Comparison of ENCODE assay signal across 18 cellular contexts in genomic region chr18:51038110-51038509, GRCh38. TPM values are rescaled to one million over a fixed set of nuclear protein-coding genes. Genes with fewer than 3 reads are reported as not detected.
DNase-seq lines count a peak whose midpoint lies in the region; ATAC-seq and TF ChIP-seq lines count a peak whose summit lies in the region.
"Had no signal": no experiment of that assay in that cellular context is flagged by ENCODE, and none has a peak within 500 bp of the region (broad histone marks: within the 10 kb centered on the region; RNA-seq: fewer than 3 reads in every experiment).

No MANE protein-coding gene starts in this region.

- intact Hi-C loops in psoas muscle (cut with DNase I), result loop anchor here in 1 of 2 donors (10.0 kb wide), 2 partner anchors 147 to 163 kb away; partner anchors contain the start of gene ME2

- POLR2A ChIA-PET in GM10248 (lab: Yijun Ruan, JAX), result no interaction called here
- POLR2A ChIA-PET in activated CD4-positive, alpha-beta T cell treated with anti-CD3 and anti-CD28 coated beads, Interleukin-2, amount 10 ng/mL, durations not matched to agents 7 days and 5 days (lab: Charles Lee), result interaction anchor here (0.6 kb wide), 1 partner anchor 82 kb away, joined by 4 read pairs; no protein-coding TSS in a partner anchor

- H3K36me3 ChIP-seq in psoas muscle (ENCODE audit: insufficient read depth in 1 of 2, low read depth in 1 of 2), result peaks cover 0 to 7% of the 10 kb centered on the region in 2 donors
- H3K36me3 ChIP-seq: vagina had no signal

- H3K27me3 Mint-ChIP-seq in activated T-cell treated with anti-CD3 and anti-CD28 coated beads, Interleukin-2, amount 50 U/mL, for 72 hours (ENCODE audit: low read depth), result no peaks in the 10 kb centered on the region
- H3K27me3 Mint-ChIP-seq in activated T-cell treated with anti-CD3 and anti-CD28 coated beads, Interleukin-2, amount 50 U/mL, for 4 hours (ENCODE audit: low read depth), result no peaks in the 10 kb centered on the region
- no peaks in the 10 kb centered on the region for H3K27me3 Mint-ChIP-seq in T-helper 17 cell
- H3K27me3 Mint-ChIP-seq in activated CD4-positive, alpha-beta T cell treated with anti-CD3 and anti-CD28 coated beads, Interleukin-2, amount 10 ng/mL, durations not matched to agents 7 days and 5 days, result no peaks in the 10 kb centered on the region

- CTCF ChIA-PET in GM10248 (lab: Yijun Ruan, JAX), result interaction anchor here (1.3 to 7.0 kb wide), 5 partner anchors 10 to 160 kb away, joined by 3 to 52 read pairs (median 4); partner anchors contain the start of gene ME2
- CTCF ChIA-PET in activated CD4-positive, alpha-beta T cell treated with anti-CD3 and anti-CD28 coated beads, Interleukin-2, amount 10 ng/mL, durations not matched to agents 7 days and 5 days (lab: Charles Lee), result interaction anchor here (1.9 kb wide), 1 partner anchor 8 kb away, joined by 5 read pairs; the partner anchor contains the start of gene SMAD4

- H3K9me3 Mint-ChIP-seq in activated T-cell treated with anti-CD3 and anti-CD28 coated beads, Interleukin-2, amount 50 U/mL, for 72 hours, result peaks cover 3% of the 10 kb centered on the region in 2 donors
- H3K9me3 Mint-ChIP-seq in activated T-cell treated with anti-CD3 and anti-CD28 coated beads, Interleukin-2, amount 50 U/mL, for 4 hours, result no peaks in the 10 kb centered on the region
- H3K9me3 Mint-ChIP-seq in activated CD4-positive, alpha-beta T cell treated with anti-CD3 and anti-CD28 coated beads, Interleukin-2, amount 10 ng/mL, durations not matched to agents 7 days and 5 days, result no peaks in the 10 kb centered on the region
- H3K9me3 Mint-ChIP-seq: immature natural killer cell, neural crest cell had no signal

- H3K27ac Mint-ChIP-seq in activated T-cell treated with anti-CD3 and anti-CD28 coated beads, Interleukin-2, amount 50 U/mL, for 72 hours, result no peak overlapping the region
- H3K27ac Mint-ChIP-seq in T-helper 17 cell, result peak overlapping the region; percentile 61
- no peak overlapping the region for H3K27ac Mint-ChIP-seq in activated CD4-positive, alpha-beta T cell treated with anti-CD3 and anti-CD28 coated beads, Interleukin-2, amount 10 ng/mL, durations not matched to agents 7 days and 5 days

- no peak for TF ChIP-seq CTCF in psoas muscle (IDR thresholded peaks at IDR 0.05)
- no peak for TF ChIP-seq CTCF in GM10248 (IDR thresholded peaks at IDR 0.05; ENCODE audit: control extremely low read depth, extremely low read depth, low read depth, missing control alignments)

- H3K4me3 ChIP-seq in psoas muscle, result peak overlapping the region; percentile 3
- H3K4me3 ChIP-seq: vagina had no signal

- H3K27me3 ChIP-seq in psoas muscle (ENCODE audit: insufficient read depth in 3 of 3, low read length in 2 of 3), result no peaks in the 10 kb centered on the region
- H3K27me3 ChIP-seq: Peyer's patch, vagina had no signal

- 30 to 54% (median 45%) methylated on average over 6 of the region's 6 CpGs for WGBS in psoas muscle, 3 donors

- H3K27ac ChIP-seq in psoas muscle, result no peak overlapping the region
- H3K27ac ChIP-seq: Peyer's patch, vagina had no signal

- H3K4me1 Mint-ChIP-seq in activated T-cell treated with anti-CD3 and anti-CD28 coated beads, Interleukin-2, amount 50 U/mL, for 72 hours (ENCODE audit: low read depth), result peaks cover 90% of the 10 kb centered on the region
- H3K4me1 Mint-ChIP-seq in activated T-cell treated with anti-CD3 and anti-CD28 coated beads, Interleukin-2, amount 50 U/mL, for 4 hours (ENCODE audit: low read depth), result peaks cover 88% of the 10 kb centered on the region
- peaks cover 56% of the 10 kb centered on the region for H3K4me1 Mint-ChIP-seq in T-helper 17 cell
- H3K4me1 Mint-ChIP-seq in activated CD4-positive, alpha-beta T cell treated with anti-CD3 and anti-CD28 coated beads, Interleukin-2, amount 10 ng/mL, durations not matched to agents 7 days and 5 days, result peaks cover 62% of the 10 kb centered on the region

- peaks cover 86% of the 10 kb centered on the region for H3K4me1 ChIP-seq in psoas muscle

- H3K36me3 Mint-ChIP-seq in activated T-cell treated with anti-CD3 and anti-CD28 coated beads, Interleukin-2, amount 50 U/mL, for 72 hours (ENCODE audit: insufficient read depth in 2 of 2), result peaks cover 6 to 12% of the 10 kb centered on the region in 2 donors
- peaks cover 11% of the 10 kb centered on the region for H3K36me3 Mint-ChIP-seq in activated T-cell treated with anti-CD3 and anti-CD28 coated beads, Interleukin-2, amount 50 U/mL, for 4 hours (ENCODE audit: insufficient read depth)
- no peaks in the 10 kb centered on the region for H3K36me3 Mint-ChIP-seq in T-helper 17 cell (ENCODE audit: low read depth)
- peaks cover 31% of the 10 kb centered on the region for H3K36me3 Mint-ChIP-seq in activated CD4-positive, alpha-beta T cell treated with anti-CD3 and anti-CD28 coated beads, Interleukin-2, amount 10 ng/mL, durations not matched to agents 7 days and 5 days (ENCODE audit: low read depth)

- peak overlapping the region; percentile 33 to 56 for H3K4me3 Mint-ChIP-seq in activated T-cell treated with anti-CD3 and anti-CD28 coated beads, Interleukin-2, amount 50 U/mL, for 72 hours
- no peak overlapping the region for H3K4me3 Mint-ChIP-seq in activated T-cell treated with anti-CD3 and anti-CD28 coated beads, Interleukin-2, amount 50 U/mL, for 4 hours
- peak overlapping the region; percentile 7 for H3K4me3 Mint-ChIP-seq in T-helper 17 cell
- no peak overlapping the region for H3K4me3 Mint-ChIP-seq in activated CD4-positive, alpha-beta T cell treated with anti-CD3 and anti-CD28 coated beads, Interleukin-2, amount 10 ng/mL, durations not matched to agents 7 days and 5 days
- H3K4me3 Mint-ChIP-seq: neural crest cell had no signal

- ATAC-seq in activated T-cell treated with anti-CD3 and anti-CD28 coated beads, Interleukin-2, amount 50 U/mL, for 72 hours (replicated peaks in 1 of 2), result no peak
- ATAC-seq in activated T-cell treated with anti-CD3 and anti-CD28 coated beads, Interleukin-2, amount 50 U/mL, for 4 hours, result no peak
- ATAC-seq in T-helper 17 cell, result no peak
- peak in 3 of 4 donors; percentile 38 to 57 (median 53) for ATAC-seq in psoas muscle
- no peak for ATAC-seq in HG03354 (IDR thresholded peaks at IDR 0.05; ENCODE audit: poor library complexity, severe bottlenecking, unreplicated experiment)

- no peak for DNase-seq in activated T-cell treated with anti-CD3 and anti-CD28 coated beads, Interleukin-2, amount 50 U/mL, for 72 hours
- DNase-seq in activated T-cell treated with anti-CD3 and anti-CD28 coated beads, Interleukin-2, amount 50 U/mL, for 4 hours, result no peak
- DNase-seq in T-helper 17 cell (no peak), glomerular visceral epithelial cell (ENCODE audit: extremely low spot score) (peak; percentile 26), psoas muscle (peak in 1 of 2 donors; percentile 19), GM10248 (ENCODE audit: extremely low spot score) (no peak)
- no peak for DNase-seq in activated CD4-positive, alpha-beta T cell treated with anti-CD3 and anti-CD28 coated beads, Interleukin-2, amount 10 ng/mL, durations not matched to agents 7 days and 5 days
- DNase-seq: activated CD4-positive, alpha-beta T cell treated with anti-CD3 and anti-CD28 coated beads, Interleukin-2, amount 50 U/mL, for 4 hours; activated gamma-delta T cell treated with Interleukin-2 at 50 U/mL for 16 hours; immature natural killer cell; NCI-H1048; NCI-H345; Peyer's patch; stimulated activated CD4-positive, alpha-beta T cell treated with anti-CD3 and anti-CD28 coated beads, Interleukin-12 subunit alpha, Interleukin-12 subunit beta, amount 100 ng/mL, for 4 hours; T-helper 1 cell had no signal

- no peaks in the 10 kb centered on the region for H3K9me3 ChIP-seq in T-helper 17 cell (ENCODE audit: control insufficient read depth, low read length, poor library complexity, severe bottlenecking)
- H3K9me3 ChIP-seq in psoas muscle, result no peaks in the 10 kb centered on the region
- H3K9me3 ChIP-seq: Peyer's patch, vagina had no signal

RNA-seq across cellular contexts. Expression of gene SMAD4, which starts 8.1 kb away (rescaled TPM):
- total RNA-seq in activated T-cell treated with anti-CD3 and anti-CD28 coated beads, Interleukin-2, amount 50 U/mL, for 72 hours, result 10 to 100 TPM; 84.7 to 97.0 TPM
- total RNA-seq in activated T-cell treated with anti-CD3 and anti-CD28 coated beads, Interleukin-2, amount 50 U/mL, for 4 hours, result 10 to 100 TPM; 58.6 to 60.7 (median 59.6) TPM
- total RNA-seq in T-helper 17 cell (10 to 100 TPM; 66.7 to 78.6 TPM), psoas muscle (100 to 1,000 TPM in 2 of 4 donors, 10 to 100 TPM in 2; 92.7 to 128 (median 112) TPM)
- 10 to 100 TPM; 35.6 to 80.8 (median 39.3) TPM for polyA plus RNA-seq in psoas muscle
- total RNA-seq in activated CD4-positive, alpha-beta T cell treated with anti-CD3 and anti-CD28 coated beads, Interleukin-2, amount 10 ng/mL, durations not matched to agents 7 days and 5 days, result 100 to 1,000 TPM in 1 of 2 experiments, 10 to 100 TPM in 1; 97.5 to 115 TPM

Comparison
In these comparisons a context has a peak if more than half of its experiments do, and no peak if none do; other contexts are left out.
1. H3K4me3 Mint-ChIP-seq: peak in activated T-cell treated with anti-CD3 and anti-CD28 coated beads, Interleukin-2, amount 50 U/mL, for 72 hours (2 of 2) and T-helper 17 cell (single experiment); none in activated T-cell treated with anti-CD3 and anti-CD28 coated beads, Interleukin-2, amount 50 U/mL, for 4 hours (single experiment) and activated CD4-positive, alpha-beta T cell treated with anti-CD3 and anti-CD28 coated beads, Interleukin-2, amount 10 ng/mL, durations not matched to agents 7 days and 5 days (single experiment).
2. ATAC-seq: peak in psoas muscle (3 of 4); none in activated T-cell treated with anti-CD3 and anti-CD28 coated beads, Interleukin-2, amount 50 U/mL, for 72 hours (0 of 2), activated T-cell treated with anti-CD3 and anti-CD28 coated beads, Interleukin-2, amount 50 U/mL, for 4 hours (0 of 2), T-helper 17 cell (single experiment) and HG03354 (single experiment).